ENCODE assay signal across 7 cellular contexts in genomic region chr4:145136219-145136618, GRCh38. TPM values are rescaled to one million over a fixed set of nuclear protein-coding genes. Genes with fewer than 3 reads are reported as not detected.
A peak's percentile ranks its signal among the peaks of the same experiment; 100 is the strongest.
DNase-seq lines count a peak whose midpoint lies in the region; ATAC-seq, FAIRE-seq and TF ChIP-seq lines count a peak whose summit lies in the region.
"Not testable (repeated sequence)": the region's sequence is repeated elsewhere in the genome, so short reads cannot be mapped to it uniquely, and the experiment has no call there.

No MANE protein-coding gene starts in this region.

- ATAC-seq in DND-41 (ENCODE audit: insufficient read depth, low read depth) (0 out of 3 replicates have a peak, but pooled peaks have one; percentile 45), HG03432 (IDR thresholded peaks at IDR 0.05; ENCODE audit: unreplicated experiment) (peak; percentile 34), T-helper 17 cell (peak; percentile 45)
- ATAC-seq in activated CD8-positive, alpha-beta T cell treated with anti-CD3 and anti-CD28 coated beads for 36 hours = peak; percentile 31

- H3K4me1 Mint-ChIP-seq in T-helper 17 cell = peaks cover 26% of the 10 kb centered on the region
- H3K4me1 Mint-ChIP-seq in activated CD8-positive, alpha-beta T cell treated with anti-CD3 and anti-CD28 coated beads for 36 hours (ENCODE audit: low read depth) = peaks cover 47% of the 10 kb centered on the region
- peaks cover 36% of the 10 kb centered on the region for H3K4me1 Mint-ChIP-seq in activated naive CD4-positive, alpha-beta T cell treated with anti-CD3 and anti-CD28 coated beads for 36 hours (ENCODE audit: low read depth)
- peaks cover 20 to 30% of the 10 kb centered on the region in 2 donors for H3K4me1 Mint-ChIP-seq in immature natural killer cell

- H3K27ac Mint-ChIP-seq in T-helper 17 cell (peak overlapping the region; percentile 71), immature natural killer cell (peak overlapping the region in 5 of 6 donors; percentile 53 to 70 (median 57))
- peak overlapping the region; percentile 20 for H3K27ac Mint-ChIP-seq in activated CD8-positive, alpha-beta T cell treated with anti-CD3 and anti-CD28 coated beads for 36 hours
- peak overlapping the region; percentile 53 for H3K27ac Mint-ChIP-seq in activated naive CD4-positive, alpha-beta T cell treated with anti-CD3 and anti-CD28 coated beads for 36 hours

- not testable (repeated sequence) for H3K9me3 Mint-ChIP-seq in activated CD8-positive, alpha-beta T cell treated with anti-CD3 and anti-CD28 coated beads for 36 hours; activated naive CD4-positive, alpha-beta T cell treated with anti-CD3 and anti-CD28 coated beads for 36 hours; immature natural killer cell

- not testable (repeated sequence) for H3K4me1 ChIP-seq in DND-41 (ENCODE audit: insufficient read depth, low read length)

- not testable (repeated sequence) for H4K20me1 ChIP-seq in DND-41 (ENCODE audit: insufficient read depth, low read length)

- not testable (repeated sequence) for H3K27ac ChIP-seq in DND-41 (ENCODE audit: low read length)

- not testable (repeated sequence) for H2AFZ ChIP-seq in DND-41 (ENCODE audit: low read depth, low read length)

- DNase-seq in DND-41; GM19239 (ENCODE audit: insufficient read length, low spot score); T-helper 17 cell; activated CD8-positive, alpha-beta T cell treated with anti-CD3 and anti-CD28 coated beads for 36 hours; activated naive CD4-positive, alpha-beta T cell treated with anti-CD3 and anti-CD28 coated beads for 36 hours: not testable (repeated sequence)
- DNase-seq in immature natural killer cell = peak in 1 of 3 donors; percentile 7

- not testable (repeated sequence) for H3K4me3 ChIP-seq in DND-41 (ENCODE audit: low read depth in 1 of 2, low read length in 2 of 2)

- H3K36me3 ChIP-seq in DND-41 (ENCODE audit: insufficient read depth, low read length) = peaks cover 73% of the 10 kb centered on the region

- not testable (repeated sequence) for TF ChIP-seq CTCF in DND-41 (IDR thresholded peaks at IDR 0.05; ENCODE audit: borderline replicate concordance, extremely low read depth, low read length, poor library complexity, severe bottlenecking); activated CD8-positive, alpha-beta T cell treated with anti-CD3 and anti-CD28 coated beads for 36 hours (IDR thresholded peaks at IDR 0.05)

- POLR2A ChIA-PET in activated CD8-positive, alpha-beta T cell treated with anti-CD3 and anti-CD28 coated beads for 36 hours (lab: Charles Lee) = not testable (repeated sequence)

- FAIRE-seq in GM19239 (lab: Jason Lieb, UNC) = peak; percentile 55

- not testable (repeated sequence) for H3K9me3 ChIP-seq in DND-41 (ENCODE audit: insufficient read depth, low read length, severe bottlenecking); T-helper 17 cell (ENCODE audit: control insufficient read depth, low read length, poor library complexity, severe bottlenecking)

- not testable (repeated sequence) for H3K27me3 Mint-ChIP-seq in T-helper 17 cell; activated CD8-positive, alpha-beta T cell treated with anti-CD3 and anti-CD28 coated beads for 36 hours; activated naive CD4-positive, alpha-beta T cell treated with anti-CD3 and anti-CD28 coated beads for 36 hours (ENCODE audit: low read depth); immature natural killer cell (ENCODE audit: low read depth in 3 of 3)

- CTCF ChIA-PET in activated CD8-positive, alpha-beta T cell treated with anti-CD3 and anti-CD28 coated beads for 36 hours (lab: Charles Lee); activated naive CD4-positive, alpha-beta T cell treated with anti-CD3 and anti-CD28 coated beads for 36 hours (lab: Charles Lee): not testable (repeated sequence)

- intact Hi-C loops in activated CD8-positive, alpha-beta T cell treated with anti-CD3 and anti-CD28 coated beads for 36 hours (cut with micrococcal nuclease); activated naive CD4-positive, alpha-beta T cell treated with anti-CD3 and anti-CD28 coated beads for 36 hours (cut with micrococcal nuclease): not testable (repeated sequence)

- not testable (repeated sequence) for H3K4me3 Mint-ChIP-seq in T-helper 17 cell; activated CD8-positive, alpha-beta T cell treated with anti-CD3 and anti-CD28 coated beads for 36 hours; activated naive CD4-positive, alpha-beta T cell treated with anti-CD3 and anti-CD28 coated beads for 36 hours
- peak overlapping the region; percentile 2 to 61 (median 27) for H3K4me3 Mint-ChIP-seq in immature natural killer cell

- not testable (repeated sequence) for H3K4me2 ChIP-seq in DND-41 (ENCODE audit: insufficient read depth, low read length)

- H3K36me3 Mint-ChIP-seq in T-helper 17 cell (ENCODE audit: low read depth) = peaks cover 18% of the 10 kb centered on the region
- H3K36me3 Mint-ChIP-seq in activated CD8-positive, alpha-beta T cell treated with anti-CD3 and anti-CD28 coated beads for 36 hours (ENCODE audit: low read depth) = peaks cover 60% of the 10 kb centered on the region
- peaks cover 52% of the 10 kb centered on the region for H3K36me3 Mint-ChIP-seq in activated naive CD4-positive, alpha-beta T cell treated with anti-CD3 and anti-CD28 coated beads for 36 hours (ENCODE audit: low read depth)
- peaks cover 8 to 34% (median 20%) of the 10 kb centered on the region in 3 donors for H3K36me3 Mint-ChIP-seq in immature natural killer cell

- H3K9ac ChIP-seq in DND-41 (ENCODE audit: low read depth, low read length) = not testable (repeated sequence)

- H3K79me2 ChIP-seq in DND-41 (ENCODE audit: insufficient read depth, low read length) = not testable (repeated sequence)

- H3K27me3 ChIP-seq in DND-41 (ENCODE audit: insufficient read depth, low read length, poor library complexity) = not testable (repeated sequence)

RNA-seq across cellular contexts. Expression of gene ABCE1, which starts 38.1 kb away (rescaled TPM):
- 10 to 100 TPM; 39.6 to 43.4 TPM for total RNA-seq in T-helper 17 cell
- total RNA-seq in activated CD8-positive, alpha-beta T cell treated with anti-CD3 and anti-CD28 coated beads for 36 hours = 100 to 1,000 TPM; 164 to 186 TPM
- total RNA-seq in activated naive CD4-positive, alpha-beta T cell treated with anti-CD3 and anti-CD28 coated beads for 36 hours = 100 to 1,000 TPM; 164 to 174 TPM
- 10 to 100 TPM; 29.2 to 47.6 (median 34.0) TPM for polyA plus RNA-seq in immature natural killer cell

RNA-seq across cellular contexts. Expression of gene ANAPC10, which starts 38.2 kb away (rescaled TPM):
- 10 to 100 TPM; 22.2 to 22.7 TPM for total RNA-seq in T-helper 17 cell
- 10 to 100 TPM; 24.9 to 26.8 TPM for total RNA-seq in activated CD8-positive, alpha-beta T cell treated with anti-CD3 and anti-CD28 coated beads for 36 hours
- 10 to 100 TPM; 23.5 to 26.5 TPM for total RNA-seq in activated naive CD4-positive, alpha-beta T cell treated with anti-CD3 and anti-CD28 coated beads for 36 hours
- polyA plus RNA-seq in immature natural killer cell = 10 to 100 TPM; 32.6 to 39.7 (median 33.0) TPM

RNA-seq across cellular contexts. Expression of gene OTUD4, which starts 44.2 kb away (rescaled TPM):
- total RNA-seq in T-helper 17 cell = 10 to 100 TPM; 60.9 to 63.8 TPM
- total RNA-seq in activated CD8-positive, alpha-beta T cell treated with anti-CD3 and anti-CD28 coated beads for 36 hours = 10 to 100 TPM; 41.4 to 49.6 TPM
- total RNA-seq in activated naive CD4-positive, alpha-beta T cell treated with anti-CD3 and anti-CD28 coated beads for 36 hours = 10 to 100 TPM; 35.9 to 37.1 TPM
- 10 to 100 TPM in 1 of 3 donors, 1 to 10 TPM in 2; 3.0 to 13.0 (median 8.2) TPM for polyA plus RNA-seq in immature natural killer cell

Comparison
In these comparisons a context has a peak if more than half of its experiments do, and no peak if none do; other contexts are left out.
1. H3K27ac Mint-ChIP-seq: peak in every context shown above with its lines; median percentile 71 in T-helper 17 cell; 57 in immature natural killer cell; 53 in activated naive CD4-positive, alpha-beta T cell treated with anti-CD3 and anti-CD28 coated beads for 36 hours; 20 in activated CD8-positive, alpha-beta T cell treated with anti-CD3 and anti-CD28 coated beads for 36 hours.